Comparison of ENCODE assay signal across 1 cellular context in the genomic region with DNA sequence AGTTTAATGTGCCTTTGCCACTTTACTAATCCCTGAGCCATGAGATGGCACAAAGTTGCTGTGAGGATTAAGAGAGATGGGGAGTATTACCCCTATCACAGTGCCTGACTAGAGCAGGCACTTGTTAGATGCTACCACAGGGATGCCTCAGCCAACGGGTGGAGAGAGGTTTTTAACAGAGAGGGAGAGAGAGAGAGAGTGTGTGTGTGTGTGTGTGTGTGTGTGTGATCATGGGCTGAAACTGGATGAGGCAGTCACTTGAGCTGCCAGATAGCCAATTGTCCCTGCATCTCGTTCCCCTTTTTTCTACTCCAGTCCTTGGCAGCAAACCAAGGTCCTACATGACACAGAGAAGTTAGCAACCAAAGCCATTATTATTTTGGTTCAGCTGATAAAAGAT.
TF ChIP-seq lines count a peak whose summit lies in the region.

No MANE protein-coding gene starts in this region.

TF ChIP-seq in HEK293, 187 proteins besides CTCF, POLR2A, EP300 and RAD21 (continued from another document):
- TF ChIP-seq, protein P1, sequence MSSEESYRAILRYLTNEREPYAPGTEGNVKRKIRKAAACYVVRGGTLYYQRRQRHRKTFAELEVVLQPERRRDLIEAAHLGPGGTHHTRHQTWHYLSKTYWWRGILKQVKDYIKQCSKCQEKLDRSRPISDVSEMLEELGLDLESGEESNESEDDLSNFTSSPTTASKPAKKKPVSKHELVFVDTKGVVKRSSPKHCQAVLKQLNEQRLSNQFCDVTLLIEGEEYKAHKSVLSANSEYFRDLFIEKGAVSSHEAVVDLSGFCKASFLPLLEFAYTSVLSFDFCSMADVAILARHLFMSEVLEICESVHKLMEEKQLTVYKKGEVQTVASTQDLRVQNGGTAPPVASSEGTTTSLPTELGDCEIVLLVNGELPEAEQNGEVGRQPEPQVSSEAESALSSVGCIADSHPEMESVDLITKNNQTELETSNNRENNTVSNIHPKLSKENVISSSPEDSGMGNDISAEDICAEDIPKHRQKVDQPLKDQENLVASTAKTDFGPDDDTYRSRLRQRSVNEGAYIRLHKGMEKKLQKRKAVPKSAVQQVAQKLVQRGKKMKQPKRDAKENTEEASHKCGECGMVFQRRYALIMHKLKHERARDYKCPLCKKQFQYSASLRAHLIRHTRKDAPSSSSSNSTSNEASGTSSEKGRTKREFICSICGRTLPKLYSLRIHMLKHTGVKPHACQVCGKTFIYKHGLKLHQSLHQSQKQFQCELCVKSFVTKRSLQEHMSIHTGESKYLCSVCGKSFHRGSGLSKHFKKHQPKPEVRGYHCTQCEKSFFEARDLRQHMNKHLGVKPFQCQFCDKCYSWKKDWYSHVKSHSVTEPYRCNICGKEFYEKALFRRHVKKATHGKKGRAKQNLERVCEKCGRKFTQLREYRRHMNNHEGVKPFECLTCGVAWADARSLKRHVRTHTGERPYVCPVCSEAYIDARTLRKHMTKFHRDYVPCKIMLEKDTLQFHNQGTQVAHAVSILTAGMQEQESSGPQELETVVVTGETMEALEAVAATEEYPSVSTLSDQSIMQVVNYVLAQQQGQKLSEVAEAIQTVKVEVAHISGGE (tag by site-specific recombination; conservative IDR thresholded peaks at IDR 0.05; ENCODE audit: low read depth), result peak; percentile 26; the same call in 1 of the 2 replicates
- TF ChIP-seq ZNF558 (tag by site-specific recombination; IDR thresholded peaks at IDR 0.05) (no peak), YY1 (tag by site-specific recombination; IDR thresholded peaks at IDR 0.05) (no peak), FEZF1 (tag by site-specific recombination; IDR thresholded peaks at IDR 0.05) (peak; percentile 77), ZNF76 (tag by site-specific recombination; IDR thresholded peaks at IDR 0.05; ENCODE audit: borderline replicate concordance, low read depth) (no peak), ZNF843 (tag by site-specific recombination; IDR thresholded peaks at IDR 0.05) (0 out of 2 replicates have a peak, but pooled peaks have one; percentile 28)
- TF ChIP-seq, protein P2, sequence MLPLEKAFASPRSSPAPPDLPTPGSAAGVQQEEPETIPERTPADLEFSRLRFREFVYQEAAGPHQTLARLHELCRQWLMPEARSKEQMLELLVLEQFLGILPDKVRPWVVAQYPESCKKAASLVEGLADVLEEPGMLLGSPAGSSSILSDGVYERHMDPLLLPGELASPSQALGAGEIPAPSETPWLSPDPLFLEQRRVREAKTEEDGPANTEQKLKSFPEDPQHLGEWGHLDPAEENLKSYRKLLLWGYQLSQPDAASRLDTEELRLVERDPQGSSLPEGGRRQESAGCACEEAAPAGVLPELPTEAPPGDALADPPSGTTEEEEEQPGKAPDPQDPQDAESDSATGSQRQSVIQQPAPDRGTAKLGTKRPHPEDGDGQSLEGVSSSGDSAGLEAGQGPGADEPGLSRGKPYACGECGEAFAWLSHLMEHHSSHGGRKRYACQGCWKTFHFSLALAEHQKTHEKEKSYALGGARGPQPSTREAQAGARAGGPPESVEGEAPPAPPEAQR (tag by site-specific recombination; IDR thresholded peaks at IDR 0.05), result peak; percentile 52; the same call in 1 of the 2 replicates
- TF ChIP-seq, protein P3, sequence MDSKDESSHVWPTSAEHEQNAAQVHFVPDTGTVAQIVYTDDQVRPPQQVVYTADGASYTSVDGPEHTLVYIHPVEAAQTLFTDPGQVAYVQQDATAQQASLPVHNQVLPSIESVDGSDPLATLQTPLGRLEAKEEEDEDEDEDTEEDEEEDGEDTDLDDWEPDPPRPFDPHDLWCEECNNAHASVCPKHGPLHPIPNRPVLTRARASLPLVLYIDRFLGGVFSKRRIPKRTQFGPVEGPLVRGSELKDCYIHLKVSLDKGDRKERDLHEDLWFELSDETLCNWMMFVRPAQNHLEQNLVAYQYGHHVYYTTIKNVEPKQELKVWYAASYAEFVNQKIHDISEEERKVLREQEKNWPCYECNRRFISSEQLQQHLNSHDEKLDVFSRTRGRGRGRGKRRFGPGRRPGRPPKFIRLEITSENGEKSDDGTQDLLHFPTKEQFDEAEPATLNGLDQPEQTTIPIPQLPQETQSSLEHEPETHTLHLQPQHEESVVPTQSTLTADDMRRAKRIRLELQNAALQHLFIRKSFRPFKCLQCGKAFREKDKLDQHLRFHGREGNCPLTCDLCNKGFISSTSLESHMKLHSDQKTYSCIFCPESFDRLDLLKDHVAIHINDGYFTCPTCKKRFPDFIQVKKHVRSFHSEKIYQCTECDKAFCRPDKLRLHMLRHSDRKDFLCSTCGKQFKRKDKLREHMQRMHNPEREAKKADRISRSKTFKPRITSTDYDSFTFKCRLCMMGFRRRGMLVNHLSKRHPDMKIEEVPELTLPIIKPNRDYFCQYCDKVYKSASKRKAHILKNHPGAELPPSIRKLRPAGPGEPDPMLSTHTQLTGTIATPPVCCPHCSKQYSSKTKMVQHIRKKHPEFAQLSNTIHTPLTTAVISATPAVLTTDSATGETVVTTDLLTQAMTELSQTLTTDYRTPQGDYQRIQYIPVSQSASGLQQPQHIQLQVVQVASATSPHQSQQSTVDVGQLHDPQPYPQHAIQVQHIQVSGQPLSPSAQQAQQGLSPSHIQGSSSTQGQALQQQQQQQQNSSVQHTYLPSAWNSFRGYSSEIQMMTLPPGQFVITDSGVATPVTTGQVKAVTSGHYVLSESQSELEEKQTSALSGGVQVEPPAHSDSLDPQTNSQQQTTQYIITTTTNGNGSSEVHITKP (tag by site-specific recombination; IDR thresholded peaks at IDR 0.05), result peak; percentile 78
